Comparison of ENCODE assay signal across 8 cellular contexts in genomic region chr4:168831919-168832745, GRCh38.
A peak's percentile ranks its signal among the peaks of the same experiment; 100 is the strongest.
DNase-seq lines count a peak whose midpoint lies in the region; ATAC-seq and TF ChIP-seq lines count a peak whose summit lies in the region.

No MANE protein-coding gene starts in this region.

- no peak for TF ChIP-seq CTCF in AG04449 (IDR thresholded peaks at IDR 0.05; ENCODE audit: insufficient read depth, low read length, missing control alignments)
- no peak for TF ChIP-seq CTCF in epithelial cell of proximal tubule (conservative IDR thresholded peaks at IDR 0.05; ENCODE audit: low read depth, low read length)

- H3K9ac ChIP-seq in mucosa of stomach (ENCODE audit: low read length): peak overlapping the region; percentile 94

- H3K4me1 Mint-ChIP-seq in stimulated activated naive B cell treated with anti-CD40 and anti-IgM and Interleukin-4, amounts not matched to agents 10 μg/mL and 1 μg/mL and 100 μg/mL, for 72 hours: peaks cover 14 to 36% of the 10 kb centered on the region in 2 donors

- POLR2A ChIA-PET in AG04449 (lab: Yijun Ruan, JAX): interaction anchor here (0.5 to 4.2 kb wide), 29 partner anchors 8 to 345 kb away, joined by 3 to 88 read pairs (median 4); partner anchors contain the start of gene CBR4

- no peaks in the 10 kb centered on the region for H3K9me3 ChIP-seq in mucosa of stomach (ENCODE audit: control insufficient read depth, low read length)

- peak; percentile 96 for ATAC-seq in GM18867 (IDR thresholded peaks at IDR 0.05; ENCODE audit: unreplicated experiment)
- ATAC-seq in HG03064 (IDR thresholded peaks at IDR 0.05; ENCODE audit: low read depth, unreplicated experiment): peak; percentile 92
- ATAC-seq in stimulated activated naive B cell treated with anti-CD40 and anti-IgM and Interleukin-4, amounts not matched to agents 10 μg/mL and 1 μg/mL and 100 μg/mL, for 72 hours (replicated peaks): peak; percentile 87 to 89

- H3K4me3 Mint-ChIP-seq in stimulated activated naive B cell treated with anti-CD40 and anti-IgM and Interleukin-4, amounts not matched to agents 10 μg/mL and 1 μg/mL and 100 μg/mL, for 72 hours: peak overlapping the region; percentile 90 to 91

- H3K27me3 ChIP-seq in mucosa of stomach (ENCODE audit: control insufficient read depth, insufficient read depth, low read length): no peaks in the 10 kb centered on the region

- CTCF ChIA-PET in AG04449 (lab: Yijun Ruan, JAX): interaction anchor here (0.9 to 5.0 kb wide), 14 partner anchors 9 to 247 kb away, joined by 3 to 34 read pairs (median 5); no protein-coding TSS in a partner anchor

- peak overlapping the region; percentile 90 for H3K27ac Mint-ChIP-seq in stimulated activated naive B cell treated with anti-CD40 and anti-IgM and Interleukin-4, amounts not matched to agents 10 μg/mL and 1 μg/mL and 100 μg/mL, for 72 hours

- H3K36me3 ChIP-seq in mucosa of stomach (ENCODE audit: control insufficient read depth, insufficient read depth, low read length): no peaks in the 10 kb centered on the region

- H3K27me3 Mint-ChIP-seq in stimulated activated naive B cell treated with anti-CD40 and anti-IgM and Interleukin-4, amounts not matched to agents 10 μg/mL and 1 μg/mL and 100 μg/mL, for 72 hours: peaks cover 42 to 48% of the 10 kb centered on the region in 2 donors

- no peaks in the 10 kb centered on the region for H3K9me3 Mint-ChIP-seq in stimulated activated naive B cell treated with anti-CD40 and anti-IgM and Interleukin-4, amounts not matched to agents 10 μg/mL and 1 μg/mL and 100 μg/mL, for 72 hours

- peaks cover 10% of the 10 kb centered on the region for H3K4me1 ChIP-seq in mucosa of stomach (ENCODE audit: control insufficient read depth, insufficient read depth, low read length)

- peaks cover 13 to 14% of the 10 kb centered on the region in 2 donors for H3K36me3 Mint-ChIP-seq in stimulated activated naive B cell treated with anti-CD40 and anti-IgM and Interleukin-4, amounts not matched to agents 10 μg/mL and 1 μg/mL and 100 μg/mL, for 72 hours

- peak overlapping the region; percentile 91 for H3K4me3 ChIP-seq in AG04449 (ENCODE audit: low read depth, low read length)
- H3K4me3 ChIP-seq in epithelial cell of proximal tubule (ENCODE audit: low read depth, low read length): peak overlapping the region; percentile 79
- peak overlapping the region; percentile 57 for H3K4me3 ChIP-seq in mucosa of stomach (ENCODE audit: low read length)

- DNase-seq in AG04449 (ENCODE audit: low read depth, low spot score) (no peak), NCI-H526 treated with DMSO at 0.1 percent for 48 hours (lab: John Stamatoyannopoulos, UW) (peak; percentile 50), epithelial cell of proximal tubule (ENCODE audit: low read depth) (no peak)
- DNase-seq in activated T-cell treated with anti-CD3 and anti-CD28 coated beads, Interleukin-2, amount 50 U/mL, for 1 hour: peak; percentile 57
- peak; percentile 41 for DNase-seq in stimulated activated naive B cell treated with anti-CD40 and anti-IgM and Interleukin-4, amounts not matched to agents 10 μg/mL and 1 μg/mL and 100 μg/mL, for 72 hours

Comparison
In these comparisons a context has a peak if more than half of its experiments do, and no peak if none do; other contexts are left out.
1. DNase-seq: peak in NCI-H526 treated with DMSO at 0.1 percent for 48 hours (single experiment), activated T-cell treated with anti-CD3 and anti-CD28 coated beads, Interleukin-2, amount 50 U/mL, for 1 hour (single experiment) and stimulated activated naive B cell treated with anti-CD40 and anti-IgM and Interleukin-4, amounts not matched to agents 10 μg/mL and 1 μg/mL and 100 μg/mL, for 72 hours (single experiment); none in AG04449 (single experiment) and epithelial cell of proximal tubule (single experiment).
2. Peak in every context shown above with its lines, with median percentiles within 50 percentile points of each other: H3K4me3 ChIP-seq and ATAC-seq.